In the genomic region with DNA sequence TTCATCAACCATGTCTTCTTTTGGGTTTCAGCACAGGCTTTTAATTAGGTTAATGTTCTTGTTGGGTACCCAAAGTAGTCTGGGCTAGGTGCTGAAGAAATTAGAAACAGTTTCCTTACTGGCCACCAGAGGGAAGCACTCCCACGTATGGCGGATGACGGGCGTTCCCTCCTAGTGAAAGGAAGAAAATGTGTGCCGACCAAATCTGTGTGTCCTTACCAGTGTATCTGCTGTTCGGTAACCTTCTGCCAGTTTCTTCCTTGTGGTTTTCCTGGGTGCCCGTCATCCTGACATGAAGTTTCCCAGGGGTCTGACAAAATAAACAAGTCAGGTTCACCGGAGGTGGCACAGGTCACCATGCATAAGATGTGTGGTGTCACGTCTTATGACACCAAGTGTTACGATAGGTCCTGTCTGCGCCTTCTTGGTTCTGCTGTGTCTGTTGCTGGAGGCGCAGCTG, we compare ENCODE assay signal across 1 cellular context.
TF ChIP-seq lines count a peak whose summit lies in the region.

No MANE protein-coding gene starts in this region.

TF ChIP-seq in WTC11, 78 proteins besides CTCF, POLR2A, EP300 and RAD21 (continued from another document):
- TF ChIP-seq, protein P1, sequence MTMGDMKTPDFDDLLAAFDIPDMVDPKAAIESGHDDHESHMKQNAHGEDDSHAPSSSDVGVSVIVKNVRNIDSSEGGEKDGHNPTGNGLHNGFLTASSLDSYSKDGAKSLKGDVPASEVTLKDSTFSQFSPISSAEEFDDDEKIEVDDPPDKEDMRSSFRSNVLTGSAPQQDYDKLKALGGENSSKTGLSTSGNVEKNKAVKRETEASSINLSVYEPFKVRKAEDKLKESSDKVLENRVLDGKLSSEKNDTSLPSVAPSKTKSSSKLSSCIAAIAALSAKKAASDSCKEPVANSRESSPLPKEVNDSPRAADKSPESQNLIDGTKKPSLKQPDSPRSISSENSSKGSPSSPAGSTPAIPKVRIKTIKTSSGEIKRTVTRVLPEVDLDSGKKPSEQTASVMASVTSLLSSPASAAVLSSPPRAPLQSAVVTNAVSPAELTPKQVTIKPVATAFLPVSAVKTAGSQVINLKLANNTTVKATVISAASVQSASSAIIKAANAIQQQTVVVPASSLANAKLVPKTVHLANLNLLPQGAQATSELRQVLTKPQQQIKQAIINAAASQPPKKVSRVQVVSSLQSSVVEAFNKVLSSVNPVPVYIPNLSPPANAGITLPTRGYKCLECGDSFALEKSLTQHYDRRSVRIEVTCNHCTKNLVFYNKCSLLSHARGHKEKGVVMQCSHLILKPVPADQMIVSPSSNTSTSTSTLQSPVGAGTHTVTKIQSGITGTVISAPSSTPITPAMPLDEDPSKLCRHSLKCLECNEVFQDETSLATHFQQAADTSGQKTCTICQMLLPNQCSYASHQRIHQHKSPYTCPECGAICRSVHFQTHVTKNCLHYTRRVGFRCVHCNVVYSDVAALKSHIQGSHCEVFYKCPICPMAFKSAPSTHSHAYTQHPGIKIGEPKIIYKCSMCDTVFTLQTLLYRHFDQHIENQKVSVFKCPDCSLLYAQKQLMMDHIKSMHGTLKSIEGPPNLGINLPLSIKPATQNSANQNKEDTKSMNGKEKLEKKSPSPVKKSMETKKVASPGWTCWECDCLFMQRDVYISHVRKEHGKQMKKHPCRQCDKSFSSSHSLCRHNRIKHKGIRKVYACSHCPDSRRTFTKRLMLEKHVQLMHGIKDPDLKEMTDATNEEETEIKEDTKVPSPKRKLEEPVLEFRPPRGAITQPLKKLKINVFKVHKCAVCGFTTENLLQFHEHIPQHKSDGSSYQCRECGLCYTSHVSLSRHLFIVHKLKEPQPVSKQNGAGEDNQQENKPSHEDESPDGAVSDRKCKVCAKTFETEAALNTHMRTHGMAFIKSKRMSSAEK (CRISPR knock-in tag; IDR thresholded peaks at IDR 0.05; ENCODE audit: borderline replicate concordance), result no peak
- TF ChIP-seq SP1 (CRISPR knock-in tag; conservative IDR thresholded peaks at IDR 0.05), result no peak
- TF ChIP-seq, protein P2, sequence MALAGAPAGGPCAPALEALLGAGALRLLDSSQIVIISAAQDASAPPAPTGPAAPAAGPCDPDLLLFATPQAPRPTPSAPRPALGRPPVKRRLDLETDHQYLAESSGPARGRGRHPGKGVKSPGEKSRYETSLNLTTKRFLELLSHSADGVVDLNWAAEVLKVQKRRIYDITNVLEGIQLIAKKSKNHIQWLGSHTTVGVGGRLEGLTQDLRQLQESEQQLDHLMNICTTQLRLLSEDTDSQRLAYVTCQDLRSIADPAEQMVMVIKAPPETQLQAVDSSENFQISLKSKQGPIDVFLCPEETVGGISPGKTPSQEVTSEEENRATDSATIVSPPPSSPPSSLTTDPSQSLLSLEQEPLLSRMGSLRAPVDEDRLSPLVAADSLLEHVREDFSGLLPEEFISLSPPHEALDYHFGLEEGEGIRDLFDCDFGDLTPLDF (CRISPR knock-in tag; IDR thresholded peaks at IDR 0.05), result no peak
- no peak for TF ChIP-seq NR2C2 (CRISPR knock-in tag; IDR thresholded peaks at IDR 0.05)
- TF ChIP-seq MXD4 (CRISPR knock-in tag; IDR thresholded peaks at IDR 0.05; ENCODE audit: borderline replicate concordance), result no peak
- TF ChIP-seq NFATC4 (CRISPR knock-in tag; IDR thresholded peaks at IDR 0.05), result no peak
- TF ChIP-seq FOXJ3 (CRISPR knock-in tag; IDR thresholded peaks at IDR 0.05; ENCODE audit: borderline replicate concordance), result no peak
